1 cellular context compared by ENCODE assay signal in the genomic region with DNA sequence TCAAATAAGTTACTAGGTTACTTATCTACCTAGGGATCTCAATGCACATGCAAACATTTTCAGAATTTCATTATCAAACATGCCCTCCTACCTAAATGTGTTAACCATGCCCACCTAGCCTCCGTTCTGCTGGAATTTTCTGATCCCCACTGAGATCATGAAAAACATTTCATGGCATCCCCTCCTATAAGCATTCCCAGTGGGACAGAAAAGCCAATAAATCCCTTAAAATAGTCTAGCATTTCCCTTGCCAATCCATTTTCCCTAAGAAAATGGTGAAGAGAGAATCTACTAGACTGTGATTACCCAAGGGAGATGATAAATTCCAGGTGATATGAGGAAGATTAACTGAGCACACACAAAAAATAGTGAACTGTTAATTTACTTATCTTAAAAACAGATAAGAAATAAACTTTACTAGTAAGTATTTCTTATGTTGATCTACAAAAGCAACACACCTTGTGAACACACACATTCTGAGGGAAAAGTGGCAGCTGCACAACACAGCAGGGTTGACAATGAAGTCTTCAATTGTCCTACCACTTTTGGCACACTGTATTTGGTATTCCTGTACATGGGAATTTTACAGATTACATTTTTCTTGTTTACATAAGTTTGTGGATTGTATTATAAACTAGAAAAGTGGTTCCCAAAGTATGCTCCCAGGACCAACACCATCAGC.
TF ChIP-seq lines count a peak whose summit lies in the region.

No MANE protein-coding gene starts in this region.

TF ChIP-seq in WTC11, 78 proteins besides CTCF, POLR2A, EP300 and RAD21 (continued from another document):
- TF ChIP-seq, protein P1, sequence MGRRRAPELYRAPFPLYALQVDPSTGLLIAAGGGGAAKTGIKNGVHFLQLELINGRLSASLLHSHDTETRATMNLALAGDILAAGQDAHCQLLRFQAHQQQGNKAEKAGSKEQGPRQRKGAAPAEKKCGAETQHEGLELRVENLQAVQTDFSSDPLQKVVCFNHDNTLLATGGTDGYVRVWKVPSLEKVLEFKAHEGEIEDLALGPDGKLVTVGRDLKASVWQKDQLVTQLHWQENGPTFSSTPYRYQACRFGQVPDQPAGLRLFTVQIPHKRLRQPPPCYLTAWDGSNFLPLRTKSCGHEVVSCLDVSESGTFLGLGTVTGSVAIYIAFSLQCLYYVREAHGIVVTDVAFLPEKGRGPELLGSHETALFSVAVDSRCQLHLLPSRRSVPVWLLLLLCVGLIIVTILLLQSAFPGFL (CRISPR knock-in tag; IDR thresholded peaks at IDR 0.05; ENCODE audit: borderline replicate concordance), result no peak
- TF ChIP-seq CBFB (CRISPR knock-in tag; IDR thresholded peaks at IDR 0.05; ENCODE audit: low read depth), result no peak
- TF ChIP-seq AR (CRISPR knock-in tag; IDR thresholded peaks at IDR 0.05), result no peak
